10 cellular contexts compared by ENCODE assay signal in genomic region chr9:82466616-82467251, GRCh38.
A peak's percentile ranks its signal among the peaks of the same experiment; 100 is the strongest.
DNase-seq lines count a peak whose midpoint lies in the region; ATAC-seq and TF ChIP-seq lines count a peak whose summit lies in the region.
"Had no signal": no experiment of that assay in that cellular context is flagged by ENCODE, and none has a peak within 500 bp of the region (broad histone marks: within the 10 kb centered on the region; RNA-seq: fewer than 3 reads in every experiment).

No MANE protein-coding gene starts in this region.

- peaks cover 7% of the 10 kb centered on the region; the same call in 1 of the 2 replicates for H3K4me1 ChIP-seq in OCI-LY3 (ENCODE audit: low read length)
- H3K4me1 ChIP-seq in ovary (ENCODE audit: insufficient read depth), result no peaks in the 10 kb centered on the region
- H3K4me1 ChIP-seq: adrenal gland, heart left ventricle had no signal

- intact Hi-C loops in posterior vena cava (cut with DNase I) (no loop called here), ovary (cut with DNase I) (no loop called here)
- intact Hi-C loops in activated CD4-positive, alpha-beta T cell treated with anti-CD3 and anti-CD28 coated beads for 36 hours (cut with DNase I, micrococcal nuclease), result no loop called here

- no peaks in the 10 kb centered on the region for H3K27me3 Mint-ChIP-seq in activated CD4-positive, alpha-beta T cell treated with anti-CD3 and anti-CD28 coated beads for 36 hours

- H3K79me2 ChIP-seq in OCI-LY3 (ENCODE audit: low read length), result no peaks in the 10 kb centered on the region

- no peaks in the 10 kb centered on the region for H3K27me3 ChIP-seq in OCI-LY3 (ENCODE audit: low read depth, low read length)
- H3K27me3 ChIP-seq in ovary, result no peaks in the 10 kb centered on the region
- H3K27me3 ChIP-seq: adrenal gland, heart left ventricle had no signal

- no peaks in the 10 kb centered on the region for H4K20me1 ChIP-seq in OCI-LY3 (ENCODE audit: insufficient read depth, low read length)

- POLR2A ChIA-PET in activated CD4-positive, alpha-beta T cell treated with anti-CD3 and anti-CD28 coated beads for 36 hours (lab: Charles Lee), result no interaction called here

- no peaks in the 10 kb centered on the region for H3K36me3 Mint-ChIP-seq in activated CD4-positive, alpha-beta T cell treated with anti-CD3 and anti-CD28 coated beads for 36 hours (ENCODE audit: low read depth)

- peaks cover 4% of the 10 kb centered on the region for H3K9me3 Mint-ChIP-seq in activated CD4-positive, alpha-beta T cell treated with anti-CD3 and anti-CD28 coated beads for 36 hours (ENCODE audit: low read depth)

- TF ChIP-seq EP300 in ovary (IDR thresholded peaks at IDR 0.05), result no peak

- no peak overlapping the region; the same call in 1 of the 2 replicates for H3K4me3 ChIP-seq in GM12865 (ENCODE audit: low read depth, low read length)
- peak overlapping the region; percentile 40; the same call in 1 of the 2 replicates for H3K4me3 ChIP-seq in OCI-LY3 (ENCODE audit: low read length)
- H3K4me3 ChIP-seq in ovary, result no peak overlapping the region
- H3K4me3 ChIP-seq: adrenal gland had no signal

- H3K27ac ChIP-seq in OCI-LY3 (ENCODE audit: low read length) (no peak overlapping the region), ovary (no peak overlapping the region)
- H3K27ac ChIP-seq: adrenal gland, heart left ventricle had no signal

- peak overlapping the region; percentile 62 for H3K4me2 ChIP-seq in OCI-LY3 (ENCODE audit: low read length)

- no peak overlapping the region for H3K27ac Mint-ChIP-seq in activated CD4-positive, alpha-beta T cell treated with anti-CD3 and anti-CD28 coated beads for 36 hours

- CTCF ChIA-PET in activated CD4-positive, alpha-beta T cell treated with anti-CD3 and anti-CD28 coated beads for 36 hours (lab: Charles Lee), result interaction anchor here (0.8 kb wide), 1 partner anchor 95 kb away, joined by 3 read pairs; no protein-coding TSS in a partner anchor

- no peaks in the 10 kb centered on the region for H3K36me3 ChIP-seq in OCI-LY3 (replicated peaks; ENCODE audit: low read depth, low read length)
- no peaks in the 10 kb centered on the region for H3K36me3 ChIP-seq in ovary
- H3K36me3 ChIP-seq: adrenal gland, heart left ventricle had no signal

- ATAC-seq in activated CD4-positive, alpha-beta T cell treated with anti-CD3 and anti-CD28 coated beads for 36 hours, result no peak

- H3K9me3 ChIP-seq in OCI-LY3 (ENCODE audit: insufficient read depth, low read length) (no peaks in the 10 kb centered on the region), ovary (no peaks in the 10 kb centered on the region)
- H3K9me3 ChIP-seq: adrenal gland, heart left ventricle had no signal

- H3K4me3 Mint-ChIP-seq in activated CD4-positive, alpha-beta T cell treated with anti-CD3 and anti-CD28 coated beads for 36 hours, result no peak overlapping the region

- no peak for TF ChIP-seq POLR2A in ovary (IDR thresholded peaks at IDR 0.05)

- H2AFZ ChIP-seq in OCI-LY3 (ENCODE audit: low read depth, low read length), result peak overlapping the region; percentile 41

- H3K9ac ChIP-seq in OCI-LY3 (ENCODE audit: low read length), result no peak overlapping the region

- peak; percentile 35 for TF ChIP-seq CTCF in GM12865 (IDR thresholded peaks at IDR 0.05; ENCODE audit: insufficient read depth, low read depth, low read length, missing control alignments)
- peak; percentile 54 for TF ChIP-seq CTCF in OCI-LY3 (IDR thresholded peaks at IDR 0.05; ENCODE audit: low read depth, low read length)
- TF ChIP-seq CTCF in ovary (IDR thresholded peaks at IDR 0.05), result no peak

- H3K4me1 Mint-ChIP-seq in activated CD4-positive, alpha-beta T cell treated with anti-CD3 and anti-CD28 coated beads for 36 hours, result no peaks in the 10 kb centered on the region

- DNase-seq in GM12865 (ENCODE audit: low read depth) (peak; percentile 70), fibroblast of the conjunctiva (ENCODE audit: low read depth) (peak; percentile 6), posterior vena cava (ENCODE audit: low spot score) (peak; percentile 72), GDM1 (lab: John Stamatoyannopoulos, UW) (no peak), ovary (no peak)
- no peak for DNase-seq in activated CD4-positive, alpha-beta T cell treated with anti-CD3 and anti-CD28 coated beads for 36 hours
- DNase-seq in activated CD4-positive, alpha-beta T cell treated with anti-CD3 and anti-CD28 coated beads, Interleukin-2, amount 50 U/mL, for 4 hours, result no peak

- 83 to 86% (median 85%) methylated on average over 11 of the region's 11 CpGs for WGBS in ovary, 3 donors

Comparison
In these comparisons a context has a peak if more than half of its experiments do, and no peak if none do; other contexts are left out.
1. DNase-seq: peak in GM12865 (single experiment), fibroblast of the conjunctiva (single experiment) and posterior vena cava (single experiment); none in GDM1 (single experiment), activated CD4-positive, alpha-beta T cell treated with anti-CD3 and anti-CD28 coated beads for 36 hours (single experiment), ovary (0 of 5) and activated CD4-positive, alpha-beta T cell treated with anti-CD3 and anti-CD28 coated beads, Interleukin-2, amount 50 U/mL, for 4 hours (0 of 2).
2. CTCF ChIP-seq: peak in GM12865 (single experiment) and OCI-LY3 (single experiment); none in ovary (0 of 3).